ENCODE assay signal across 8 cellular contexts in the genomic region with DNA sequence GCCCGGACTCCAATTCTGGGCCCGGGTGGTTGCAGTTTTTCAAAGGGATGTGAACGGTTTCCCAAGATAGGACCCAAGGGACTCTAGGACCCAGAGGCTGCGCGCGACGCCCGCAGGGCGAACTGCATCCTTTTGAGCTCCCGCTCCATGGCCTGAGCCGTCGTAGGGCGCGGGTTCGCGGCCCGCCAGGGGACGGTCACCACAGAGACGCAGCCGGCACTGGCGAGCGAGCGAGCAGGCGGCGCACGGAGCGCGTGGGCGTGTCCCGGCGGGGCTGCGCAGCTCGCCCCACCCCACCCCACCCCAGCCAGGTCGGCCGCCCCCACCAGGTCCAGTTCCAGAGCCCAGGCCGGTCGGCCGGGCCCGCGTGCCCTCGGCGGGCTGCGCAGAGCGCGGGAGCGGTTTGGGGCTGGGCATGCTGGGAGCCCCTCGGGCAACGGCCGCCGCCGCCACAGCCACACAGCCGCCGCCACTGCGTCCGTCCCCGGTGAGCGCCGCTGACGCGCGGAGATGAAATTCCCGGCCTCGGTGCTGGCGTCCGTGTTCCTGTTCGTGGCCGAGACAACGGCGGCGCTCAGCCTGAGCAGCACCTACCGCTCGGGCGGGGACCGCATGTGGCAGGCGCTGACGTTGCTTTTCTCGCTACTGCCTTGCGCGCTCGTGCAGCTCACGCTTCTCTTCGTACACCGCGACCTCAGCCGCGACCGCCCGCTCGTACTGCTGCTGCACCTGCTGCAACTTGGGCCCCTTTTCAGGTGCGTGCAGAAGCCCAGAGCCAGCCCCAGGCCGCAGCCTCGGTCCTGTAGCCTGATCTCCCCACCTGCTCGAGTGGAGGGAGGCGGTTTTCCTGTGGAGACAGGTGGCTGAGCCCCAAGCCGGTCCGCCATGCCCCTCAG. TPM values are rescaled to one million over a fixed set of nuclear protein-coding genes. Genes with fewer than 3 reads are reported as not detected.
DNase-seq lines count a peak whose midpoint lies in the region; ATAC-seq and TF ChIP-seq lines count a peak whose summit lies in the region.

A gene with protein sequence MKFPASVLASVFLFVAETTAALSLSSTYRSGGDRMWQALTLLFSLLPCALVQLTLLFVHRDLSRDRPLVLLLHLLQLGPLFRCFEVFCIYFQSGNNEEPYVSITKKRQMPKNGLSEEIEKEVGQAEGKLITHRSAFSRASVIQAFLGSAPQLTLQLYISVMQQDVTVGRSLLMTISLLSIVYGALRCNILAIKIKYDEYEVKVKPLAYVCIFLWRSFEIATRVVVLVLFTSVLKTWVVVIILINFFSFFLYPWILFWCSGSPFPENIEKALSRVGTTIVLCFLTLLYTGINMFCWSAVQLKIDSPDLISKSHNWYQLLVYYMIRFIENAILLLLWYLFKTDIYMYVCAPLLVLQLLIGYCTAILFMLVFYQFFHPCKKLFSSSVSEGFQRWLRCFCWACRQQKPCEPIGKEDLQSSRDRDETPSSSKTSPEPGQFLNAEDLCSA (plus strand): TSS at position 340 of the 896 bp plus-strand sequence. CDS start 171 bp downstream, at position 511.

- WGBS in right lobe of liver (ENCODE audit: insufficient coverage, low coverage, low lambda C conversion rate, missing lambda C conversion rate): 51% methylated on average over 10 of the region's 96 CpGs

- no peak for TF ChIP-seq POLR2A in right lobe of liver (IDR thresholded peaks at IDR 0.05)

- peak within 1 kb of the TSS; percentile 48 for H3K4me3 ChIP-seq in H7 (ENCODE audit: insufficient read depth, low read depth, low read length)
- H3K4me3 ChIP-seq in right lobe of liver: peak within 1 kb of the TSS; percentile 35 to 60 (median 47)

- no peaks in the 10 kb centered on the region for H3K9me3 ChIP-seq in right lobe of liver

- intact Hi-C loops in activated B cell treated with CpG ODN at 0.5 μM for 24 hours (cut with micrococcal nuclease): loop anchor here (10.0 kb wide), 1 partner anchor 159 kb away; the partner anchor contains the start of gene DYNLT3
- intact Hi-C loops in dendritic cell treated with granulocyte-macrophage colony-stimulating factor and Interleukin-4, amounts not matched to agents 40 ng/mL and 50 ng/mL, for 4 days (cut with micrococcal nuclease): no loop called here
- intact Hi-C loops in right lobe of liver (cut with DNase I): no loop called here

- no peaks in the 10 kb centered on the region for H3K9me3 Mint-ChIP-seq in activated B cell treated with CpG ODN at 0.5 μM for 24 hours
- no peaks in the 10 kb centered on the region for H3K9me3 Mint-ChIP-seq in dendritic cell treated with granulocyte-macrophage colony-stimulating factor and Interleukin-4, amounts not matched to agents 40 ng/mL and 50 ng/mL, for 4 days

- peak within 1 kb of the TSS; percentile 78 for H3K4me3 Mint-ChIP-seq in activated B cell treated with CpG ODN at 0.5 μM for 24 hours
- peak within 1 kb of the TSS; percentile 71 for H3K4me3 Mint-ChIP-seq in dendritic cell treated with granulocyte-macrophage colony-stimulating factor and Interleukin-4, amounts not matched to agents 40 ng/mL and 50 ng/mL, for 4 days

- peak; percentile 4 for DNase-seq in EL
- peak; percentile 76 for DNase-seq in H7
- DNase-seq in NCI-H128 (lab: John Stamatoyannopoulos, UW; ENCODE audit: unreplicated experiment): peak; percentile 2
- DNase-seq in activated B cell treated with CpG ODN at 0.5 μM for 24 hours: peak; percentile 19
- peak; percentile 58 to 67 (median 63) for DNase-seq in right lobe of liver
- peak; percentile 33 for DNase-seq in stimulated activated CD4-positive, alpha-beta T cell treated with anti-CD3 and anti-CD28 coated beads, Interleukin-4, amount 100 ng/mL, for 1 hour

- TF ChIP-seq CTCF in activated B cell treated with CpG ODN at 0.5 μM for 24 hours (IDR thresholded peaks at IDR 0.05): no peak
- no peak for TF ChIP-seq CTCF in right lobe of liver (IDR thresholded peaks at IDR 0.05)

- POLR2A ChIA-PET in activated B cell treated with CpG ODN at 0.5 μM for 24 hours (lab: Charles Lee): no interaction called here

- ATAC-seq in activated B cell treated with CpG ODN at 0.5 μM for 24 hours (ENCODE audit: low read depth) (peak; percentile 78), right lobe of liver (peak; percentile 81 to 91 (median 84)), HG03139 (IDR thresholded peaks at IDR 0.05; ENCODE audit: unreplicated experiment) (no peak)

- H3K4me1 Mint-ChIP-seq in activated B cell treated with CpG ODN at 0.5 μM for 24 hours: peaks cover 2% of the 10 kb centered on the region
- H3K4me1 Mint-ChIP-seq in dendritic cell treated with granulocyte-macrophage colony-stimulating factor and Interleukin-4, amounts not matched to agents 40 ng/mL and 50 ng/mL, for 4 days (ENCODE audit: low read depth): peaks cover 5% of the 10 kb centered on the region

- H3K27ac Mint-ChIP-seq in activated B cell treated with CpG ODN at 0.5 μM for 24 hours: no peak within 1 kb of the TSS
- no peak within 1 kb of the TSS for H3K27ac Mint-ChIP-seq in dendritic cell treated with granulocyte-macrophage colony-stimulating factor and Interleukin-4, amounts not matched to agents 40 ng/mL and 50 ng/mL, for 4 days

- H3K27me3 Mint-ChIP-seq in activated B cell treated with CpG ODN at 0.5 μM for 24 hours: no peaks in the 10 kb centered on the region
- H3K27me3 Mint-ChIP-seq in dendritic cell treated with granulocyte-macrophage colony-stimulating factor and Interleukin-4, amounts not matched to agents 40 ng/mL and 50 ng/mL, for 4 days: peaks cover 15% of the 10 kb centered on the region

- no peaks in the 10 kb centered on the region for H3K36me3 ChIP-seq in H7 (replicated peaks; ENCODE audit: control insufficient read depth, insufficient read depth, low read length)
- H3K36me3 ChIP-seq in right lobe of liver: no peaks in the 10 kb centered on the region

- CTCF ChIA-PET in activated B cell treated with CpG ODN at 0.5 μM for 24 hours (lab: Charles Lee): no interaction called here

- H3K27ac ChIP-seq in right lobe of liver: no peak within 1 kb of the TSS

- H3K36me3 Mint-ChIP-seq in activated B cell treated with CpG ODN at 0.5 μM for 24 hours (ENCODE audit: low read depth): no peaks in the 10 kb centered on the region
- no peaks in the 10 kb centered on the region for H3K36me3 Mint-ChIP-seq in dendritic cell treated with granulocyte-macrophage colony-stimulating factor and Interleukin-4, amounts not matched to agents 40 ng/mL and 50 ng/mL, for 4 days (ENCODE audit: low read depth)

- H3K27me3 ChIP-seq in H7 (ENCODE audit: control insufficient read depth, insufficient read depth, low read length) (peaks cover 13% of the 10 kb centered on the region), right lobe of liver (no peaks in the 10 kb centered on the region)

- H3K4me1 ChIP-seq in right lobe of liver: no peaks in the 10 kb centered on the region

RNA-seq across cellular contexts. Expression of the gene that starts here (rescaled TPM):
- 1.2 and 2.2 TPM in 2 replicates for total RNA-seq in H7 (2014; rRNA removed; shearing (Covaris generic))
- total RNA-seq in activated B cell treated with CpG ODN at 0.5 μM for 24 hours: 0.11 and 0.24 TPM in 2 replicates
- 1 to 10 TPM in 5 of 6 experiments, under 1 TPM in 1; 0.56 to 4.5 (median 1.6) TPM for total RNA-seq in right lobe of liver

Comparison
In these comparisons a context has a peak if more than half of its experiments do, and no peak if none do; other contexts are left out.
1. Peak in DNase-seq and ATAC-seq in activated B cell treated with CpG ODN at 0.5 μM for 24 hours; RNA of the gene not detected or under 1 TPM.
2. DNase-seq: peak in every context shown above with its lines; median percentile 76 in H7; 63 in right lobe of liver; 33 in stimulated activated CD4-positive, alpha-beta T cell treated with anti-CD3 and anti-CD28 coated beads, Interleukin-4, amount 100 ng/mL, for 1 hour; 19 in activated B cell treated with CpG ODN at 0.5 μM for 24 hours; 4 in EL; 2 in NCI-H128.